In the genomic region with DNA sequence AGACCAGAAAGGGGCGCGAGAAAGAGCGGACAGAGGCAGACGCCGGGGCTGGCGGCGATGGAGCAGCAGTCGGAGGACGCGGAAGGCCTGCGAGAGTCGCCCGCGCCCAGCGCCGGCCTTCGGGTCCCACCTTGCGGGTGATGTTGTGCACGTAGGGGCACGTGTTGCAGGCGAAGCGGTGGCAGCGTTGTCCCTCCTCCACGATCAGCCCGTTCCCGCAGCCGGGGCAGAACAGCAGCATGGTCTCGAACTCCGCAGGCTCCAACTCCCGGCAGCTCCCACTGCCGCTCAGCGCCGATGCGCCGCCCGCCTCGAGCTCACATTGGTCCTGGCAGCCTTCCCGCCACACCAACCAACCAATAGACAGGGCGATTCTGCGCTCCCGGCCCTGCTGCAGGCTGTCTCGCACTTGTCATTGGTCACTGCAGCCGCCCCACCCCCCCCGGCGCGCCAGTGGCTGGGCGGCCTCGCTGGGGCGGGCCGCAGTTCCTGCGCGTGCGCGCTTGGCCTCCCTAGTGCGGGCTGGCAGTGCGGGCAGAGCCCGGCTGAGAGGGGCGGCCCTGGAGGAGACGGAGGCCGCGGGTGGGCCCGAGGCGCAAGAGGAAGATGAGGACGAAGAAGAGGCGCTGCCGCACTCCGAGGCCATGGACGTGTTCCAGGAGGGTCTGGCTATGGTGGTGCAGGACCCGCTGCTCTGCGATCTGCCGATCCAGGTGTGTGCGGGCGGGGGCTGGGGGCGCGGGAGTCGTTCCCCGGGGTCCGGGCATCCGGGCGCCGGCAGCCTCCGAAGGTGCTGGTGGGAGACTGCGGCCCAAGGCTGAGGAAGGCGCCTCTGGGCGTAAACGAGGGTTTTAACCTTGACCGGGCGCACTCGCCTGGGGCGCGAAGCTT, we compare ENCODE assay signal across 1 cellular context.
A peak's percentile ranks its signal among the peaks of the same experiment; 100 is the strongest.
TF ChIP-seq lines count a peak whose summit lies in the region.

Gene POLR3K, minus strand, starts transcription at position 263 of the 891 bp plus-strand sequence. Its CDS starts 22 bp downstream, at position 241.
Gene SNRNP25, plus strand, starts transcription at position 483 of the 891 bp plus-strand sequence. Its CDS starts 189 bp downstream, at position 672.

TF ChIP-seq in K562, 482 proteins besides CTCF, POLR2A, EP300 and RAD21 (continued from another document and continues in another):
- TF ChIP-seq, protein P1, sequence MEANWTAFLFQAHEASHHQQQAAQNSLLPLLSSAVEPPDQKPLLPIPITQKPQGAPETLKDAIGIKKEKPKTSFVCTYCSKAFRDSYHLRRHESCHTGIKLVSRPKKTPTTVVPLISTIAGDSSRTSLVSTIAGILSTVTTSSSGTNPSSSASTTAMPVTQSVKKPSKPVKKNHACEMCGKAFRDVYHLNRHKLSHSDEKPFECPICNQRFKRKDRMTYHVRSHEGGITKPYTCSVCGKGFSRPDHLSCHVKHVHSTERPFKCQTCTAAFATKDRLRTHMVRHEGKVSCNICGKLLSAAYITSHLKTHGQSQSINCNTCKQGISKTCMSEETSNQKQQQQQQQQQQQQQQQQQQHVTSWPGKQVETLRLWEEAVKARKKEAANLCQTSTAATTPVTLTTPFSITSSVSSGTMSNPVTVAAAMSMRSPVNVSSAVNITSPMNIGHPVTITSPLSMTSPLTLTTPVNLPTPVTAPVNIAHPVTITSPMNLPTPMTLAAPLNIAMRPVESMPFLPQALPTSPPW (CRISPR knock-in tag; IDR thresholded peaks at IDR 0.05): peak; percentile 97
- TF ChIP-seq MCM2 (IDR thresholded peaks at IDR 0.05; ENCODE audit: low read depth): no peak
- peak; percentile 95 for TF ChIP-seq MBD2 (IDR thresholded peaks at IDR 0.05; ENCODE audit: borderline replicate concordance, low read depth)
- TF ChIP-seq ZNF143 (CRISPR knock-in tag; IDR thresholded peaks at IDR 0.05): no peak; the same call in 1 of the 2 replicates
- peak; percentile 87 for TF ChIP-seq RBBP5 (IDR thresholded peaks at IDR 0.05; ENCODE audit: borderline replicate concordance, insufficient read depth, low read length, poor library complexity, severe bottlenecking)
- TF ChIP-seq TAF1 (IDR thresholded peaks at IDR 0.05; ENCODE audit: control insufficient read depth, extremely low read depth, insufficient read depth, low read length, severe bottlenecking): peak; percentile 83
- TF ChIP-seq ARID3B (CRISPR knock-in tag; IDR thresholded peaks at IDR 0.05; ENCODE audit: borderline replicate concordance): no peak
- 0 out of 2 replicates have a peak, but pooled peaks have one; percentile 16 for TF ChIP-seq ZBTB2 (IDR thresholded peaks at IDR 0.05)
- peak; percentile 41; the same call in 1 of the 2 replicates for TF ChIP-seq SIN3B (IDR thresholded peaks at IDR 0.05; ENCODE audit: low read depth)
- peak; percentile 52; the same call in 1 of the 2 replicates for TF ChIP-seq NFIC (IDR thresholded peaks at IDR 0.05)
- TF ChIP-seq, protein P2, sequence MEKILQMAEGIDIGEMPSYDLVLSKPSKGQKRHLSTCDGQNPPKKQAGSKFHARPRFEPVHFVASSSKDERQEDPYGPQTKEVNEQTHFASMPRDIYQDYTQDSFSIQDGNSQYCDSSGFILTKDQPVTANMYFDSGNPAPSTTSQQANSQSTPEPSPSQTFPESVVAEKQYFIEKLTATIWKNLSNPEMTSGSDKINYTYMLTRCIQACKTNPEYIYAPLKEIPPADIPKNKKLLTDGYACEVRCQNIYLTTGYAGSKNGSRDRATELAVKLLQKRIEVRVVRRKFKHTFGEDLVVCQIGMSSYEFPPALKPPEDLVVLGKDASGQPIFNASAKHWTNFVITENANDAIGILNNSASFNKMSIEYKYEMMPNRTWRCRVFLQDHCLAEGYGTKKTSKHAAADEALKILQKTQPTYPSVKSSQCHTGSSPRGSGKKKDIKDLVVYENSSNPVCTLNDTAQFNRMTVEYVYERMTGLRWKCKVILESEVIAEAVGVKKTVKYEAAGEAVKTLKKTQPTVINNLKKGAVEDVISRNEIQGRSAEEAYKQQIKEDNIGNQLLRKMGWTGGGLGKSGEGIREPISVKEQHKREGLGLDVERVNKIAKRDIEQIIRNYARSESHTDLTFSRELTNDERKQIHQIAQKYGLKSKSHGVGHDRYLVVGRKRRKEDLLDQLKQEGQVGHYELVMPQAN (IDR thresholded peaks at IDR 0.05; ENCODE audit: borderline replicate concordance): peak; percentile 85
- no peak for TF ChIP-seq ZNF23 (CRISPR knock-in tag; IDR thresholded peaks at IDR 0.05)
- peak; percentile 57 for TF ChIP-seq GABPB1 (CRISPR knock-in tag; IDR thresholded peaks at IDR 0.05)
- peak; percentile 85 for TF ChIP-seq NFYB (IDR thresholded peaks at IDR 0.05; ENCODE audit: extremely low read depth, insufficient read length)
- TF ChIP-seq NR2C2 (CRISPR knock-in tag; IDR thresholded peaks at IDR 0.05): no peak; the same call in 1 of the 2 replicates
- TF ChIP-seq NR2C2 (tag; IDR thresholded peaks at IDR 0.05): no peak
- no peak; the same call in 1 of the 2 replicates for TF ChIP-seq ZNF511 (CRISPR knock-in tag; IDR thresholded peaks at IDR 0.05)
- TF ChIP-seq ETV6 (IDR thresholded peaks at IDR 0.05; ENCODE audit: borderline replicate concordance in 1 of 2, low read depth in 2 of 2, low read length in 1 of 2): no peak
- TF ChIP-seq ETV6 (CRISPR knock-in tag; IDR thresholded peaks at IDR 0.05; ENCODE audit: borderline replicate concordance): no peak
- no peak for TF ChIP-seq RCOR1 (IDR thresholded peaks at IDR 0.05; ENCODE audit: borderline replicate concordance in 1 of 2, low read depth in 2 of 2, low read length in 2 of 2)
- peak; percentile 32; the same call in 1 of the 2 replicates for TF ChIP-seq ETS1 (conservative IDR thresholded peaks at IDR 0.05; ENCODE audit: control insufficient read depth, low read depth, low read length)
- TF ChIP-seq CBFB (CRISPR knock-in tag; IDR thresholded peaks at IDR 0.05): peak; percentile 8; the same call in 1 of the 2 replicates
- no peak for TF ChIP-seq HBP1 (CRISPR knock-in tag; IDR thresholded peaks at IDR 0.05)
- TF ChIP-seq, protein P3, sequence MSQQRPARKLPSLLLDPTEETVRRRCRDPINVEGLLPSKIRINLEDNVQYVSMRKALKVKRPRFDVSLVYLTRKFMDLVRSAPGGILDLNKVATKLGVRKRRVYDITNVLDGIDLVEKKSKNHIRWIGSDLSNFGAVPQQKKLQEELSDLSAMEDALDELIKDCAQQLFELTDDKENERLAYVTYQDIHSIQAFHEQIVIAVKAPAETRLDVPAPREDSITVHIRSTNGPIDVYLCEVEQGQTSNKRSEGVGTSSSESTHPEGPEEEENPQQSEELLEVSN (IDR thresholded peaks at IDR 0.05; ENCODE audit: borderline replicate concordance in 1 of 2, extremely low read depth in 1 of 2, insufficient read depth in 1 of 2, insufficient read length in 1 of 2, low read depth in 1 of 2, low read length in 1 of 2, poor library complexity in 1 of 2, severe bottlenecking in 1 of 2): peak; percentile 96 to 98
- 0 out of 2 replicates have a peak, but pooled peaks have one; percentile 30 for TF ChIP-seq SMAD4 (CRISPR knock-in tag; conservative IDR thresholded peaks at IDR 0.05)
